Comparison of ENCODE assay signal across 21 cellular contexts in genomic region chr16:10831899-10832886, GRCh38. TPM values are rescaled to one million over a fixed set of nuclear protein-coding genes. Genes with fewer than 3 reads are reported as not detected.
DNase-seq lines count a peak whose midpoint lies in the region; ATAC-seq and TF ChIP-seq lines count a peak whose summit lies in the region.
"Had no signal": no experiment of that assay in that cellular context is flagged by ENCODE, and none has a peak within 500 bp of the region (broad histone marks: within the 10 kb centered on the region; RNA-seq: fewer than 3 reads in every experiment).

No MANE protein-coding gene starts in this region.

- no peaks in the 10 kb centered on the region for H3K9me2 ChIP-seq in OCI-LY7 (ENCODE audit: insufficient read depth, low read length)

- H3K27me3 Mint-ChIP-seq in CD8-positive, alpha-beta memory T cell, result peaks cover 0 to 8% of the 10 kb centered on the region in 2 donors

- H3K36me3 ChIP-seq in OCI-LY7 (ENCODE audit: insufficient read depth, low read length) (no peaks in the 10 kb centered on the region), spleen (no peaks in the 10 kb centered on the region), aorta (ENCODE audit: control insufficient read depth in 1 of 2, insufficient read depth in 2 of 2, low read length in 1 of 2) (no peaks in the 10 kb centered on the region)
- H3K36me3 ChIP-seq in CD8-positive, alpha-beta memory T cell (ENCODE audit: insufficient read depth, low read length), result no peaks in the 10 kb centered on the region
- H3K36me3 ChIP-seq: BE2C, MG63, Peyer's patch had no signal

- H2AFZ ChIP-seq in OCI-LY7 (ENCODE audit: low read length), result peak overlapping the region; percentile 53

- CTCF ChIA-PET in OCI-LY7 (lab: Charles Lee; ENCODE audit: unreplicated experiment), result no interaction called here
- CTCF ChIA-PET in CD8-positive, alpha-beta memory T cell (lab: Charles Lee), result no interaction called here

- H3K4me1 ChIP-seq in OCI-LY7 (ENCODE audit: insufficient read depth, low read length, poor library complexity, severe bottlenecking) (peaks cover 21% of the 10 kb centered on the region), spleen (peaks cover 8 to 50% (median 24%) of the 10 kb centered on the region in 6 donors), aorta (ENCODE audit: control insufficient read depth in 1 of 2, insufficient read depth in 2 of 2, low read length in 2 of 2) (no peaks in the 10 kb centered on the region)
- no peaks in the 10 kb centered on the region for H3K4me1 ChIP-seq in CD8-positive, alpha-beta memory T cell (ENCODE audit: insufficient read depth, low read length)

- H3K27ac ChIP-seq in OCI-LY7 (ENCODE audit: low read depth, low read length, poor library complexity, severe bottlenecking), result no peak overlapping the region
- H3K27ac ChIP-seq in spleen, result no peak overlapping the region
- H3K27ac ChIP-seq in aorta (ENCODE audit: low read depth in 1 of 2, low read length in 2 of 2), result no peak overlapping the region
- H3K27ac ChIP-seq in CD8-positive, alpha-beta memory T cell (ENCODE audit: low read depth, low read length), result no peak overlapping the region
- H3K27ac ChIP-seq: 22Rv1 had no signal

- BruUV-seq in OCI-LY7 (replicated peaks; lab: Mats Ljungman, UMichigan), result no TSS peak

- no peak for TF ChIP-seq CTCF in OCI-LY7 (conservative IDR thresholded peaks at IDR 0.05; ENCODE audit: low read length)
- TF ChIP-seq CTCF in spleen (IDR thresholded peaks at IDR 0.05 in 8 of 11, conservative IDR thresholded peaks at IDR 0.05 in 3 of 11), result no peak

- H3K9me3 ChIP-seq in OCI-LY7 (ENCODE audit: low read length), result no peaks in the 10 kb centered on the region
- H3K9me3 ChIP-seq in spleen, result peaks cover 0 to 4% (median 0%) of the 10 kb centered on the region in 8 donors
- H3K9me3 ChIP-seq in aorta (ENCODE audit: control insufficient read depth, low read length), result no peaks in the 10 kb centered on the region
- no peaks in the 10 kb centered on the region for H3K9me3 ChIP-seq in CD8-positive, alpha-beta memory T cell (ENCODE audit: low read length)
- H3K9me3 ChIP-seq: BE2C, MG63, Peyer's patch had no signal

- intact Hi-C loops in Right ventricle myocardium inferior (cut with DNase I), result no loop called here
- intact Hi-C loops in cardiac septum (cut with DNase I), result loop anchor here (2.0 kb wide), 1 partner anchor 83 kb away; no protein-coding TSS in a partner anchor
- intact Hi-C loops in OCI-LY7 (cut with micrococcal nuclease; ENCODE audit: unreplicated experiment), result no loop called here
- intact Hi-C loops in spleen (cut with DNase I; ENCODE audit: low total_unique reads), result no loop called here
- intact Hi-C loops in aorta (cut with DNase I), result no loop called here

- H3K4me3 Mint-ChIP-seq in CD8-positive, alpha-beta memory T cell, result no peak overlapping the region

- no peaks in the 10 kb centered on the region for H3K36me3 Mint-ChIP-seq in CD8-positive, alpha-beta memory T cell

- WGBS in spleen, 5 donors, result 68 to 80% (median 72%) methylated on average over 10 of the region's 10 CpGs
- WGBS in aorta, 2 donors, result 85 to 90% methylated on average over 10 of the region's 10 CpGs

- TF ChIP-seq POLR2A in spleen (IDR thresholded peaks at IDR 0.05), result no peak

- no peaks in the 10 kb centered on the region for H4K20me1 ChIP-seq in OCI-LY7 (ENCODE audit: insufficient read depth, low read length)

- no peaks in the 10 kb centered on the region for H3K9me3 Mint-ChIP-seq in CD8-positive, alpha-beta memory T cell

- POLR2A ChIA-PET in OCI-LY7 (lab: Charles Lee), result interaction anchor here (0.7 kb wide), 1 partner anchor 88 kb away, joined by 5 read pairs; the partner anchor contains the start of gene NUBP1
- POLR2A ChIA-PET in CD8-positive, alpha-beta memory T cell (lab: Charles Lee), result no interaction called here

- H3K4me2 ChIP-seq in OCI-LY7 (ENCODE audit: low read length), result peak overlapping the region; percentile 28; the same call in 1 of the 2 replicates

- ATAC-seq in Right ventricle myocardium inferior, result no peak
- no peak for ATAC-seq in aorta (ENCODE audit: low FRiP score)

- no peaks in the 10 kb centered on the region for H3K79me2 ChIP-seq in OCI-LY7 (ENCODE audit: insufficient read depth, low read depth, low read length)

- H3K27me3 ChIP-seq in spleen (replicated peaks in 1 of 7), result no peaks in the 10 kb centered on the region
- no peaks in the 10 kb centered on the region for H3K27me3 ChIP-seq in aorta (ENCODE audit: control insufficient read depth in 1 of 2, insufficient read depth in 2 of 2, low read length in 1 of 2)
- no peaks in the 10 kb centered on the region for H3K27me3 ChIP-seq in CD8-positive, alpha-beta memory T cell (ENCODE audit: insufficient read depth, low read length, poor library complexity, severe bottlenecking)
- H3K27me3 ChIP-seq: BE2C, MG63, Peyer's patch had no signal

- no peaks in the 10 kb centered on the region for H3K4me1 Mint-ChIP-seq in CD8-positive, alpha-beta memory T cell

- in situ Hi-C loops in KBM-7 (cut with MboI; ENCODE audit: low pct_unique_long_range_greater_than_20kb, low sequenced_read_pairs), result no loop called here

- H3K4me3 ChIP-seq in OCI-LY7 (ENCODE audit: low read depth, low read length, poor library complexity, severe bottlenecking) (no peak overlapping the region), spleen (no peak overlapping the region), aorta (ENCODE audit: low read length in 2 of 2) (no peak overlapping the region)
- H3K4me3 ChIP-seq in CD8-positive, alpha-beta memory T cell (ENCODE audit: low read length), result no peak overlapping the region
- H3K4me3 ChIP-seq: MG63, Peyer's patch had no signal

- peak; percentile 41 for DNase-seq in Right ventricle myocardium inferior (ENCODE audit: missing footprints)
- DNase-seq in cardiac septum (ENCODE audit: low spot score), result no peak
- DNase-seq in OCI-LY7 (ENCODE audit: low spot score), result peak; percentile 18
- DNase-seq in spleen, result peak; percentile 19
- peak; percentile 41 to 50 for DNase-seq in aorta
- DNase-seq in KBM-7, result no peak
- no peak for DNase-seq in NOMO-1 treated with DMSO at 0.1 percent for 48 hours (lab: John Stamatoyannopoulos, UW; ENCODE audit: unreplicated experiment)
- no peak for DNase-seq in CD8-positive, alpha-beta memory T cell
- DNase-seq: BE2C, DMS 273 treated with DMSO at 0.1 percent for 48 hours, GDM1, MG63, NCI-H1105, NCI-H1694, NCI-H2227 treated with DMSO at 0.1 percent for 48 hours, NCI-H524, Peyer's patch, Right ventricle myocardium superior had no signal

- H3K27ac Mint-ChIP-seq in CD8-positive, alpha-beta memory T cell, result no peak overlapping the region

RNA-seq across cellular contexts. Expression of gene TVP23A, which starts 13.6 kb away (rescaled TPM):
- 0.41 TPM for total RNA-seq in Right ventricle myocardium inferior
- 0.13 TPM for total RNA-seq in cardiac septum
- 0.23 and 0.57 TPM in 2 replicates for total RNA-seq in OCI-LY7 (2014; rRNA removed; shearing (Covaris generic))
- not detected in 2 replicates for total RNA-seq in OCI-LY7 (2022)
- 1 to 10 TPM in 3 of 7 donors, under 1 TPM in 3, not detected in 1; 0.42 to 2.2 (median 1.2) TPM for total RNA-seq in spleen
- 1 to 10 TPM in 1 of 3 donors, under 1 TPM in 2; 0.29 to 1.1 (median 0.72) TPM for polyA plus RNA-seq in spleen
- 1 to 10 TPM in 1 of 2 donors, under 1 TPM in 1; 0.58 to 5.6 TPM for total RNA-seq in aorta
- polyA plus RNA-seq in aorta, result under 1 TPM in 1 of 2 donors, not detected in 1; 0.51 TPM
- total RNA-seq in CD8-positive, alpha-beta memory T cell, result not detected
- 0.26 TPM for polyA plus RNA-seq in CD8-positive, alpha-beta memory T cell
- total RNA-seq: H4 had no signal
- polyA plus RNA-seq: AG04450 had no signal

RNA-seq across cellular contexts. Expression of gene CIITA, which starts 44.8 kb away (rescaled TPM):
- 11.0 TPM for total RNA-seq in Right ventricle myocardium inferior
- 7.2 TPM for total RNA-seq in cardiac septum
- 56.1 and 68.7 TPM in 2 replicates for total RNA-seq in OCI-LY7 (2014; rRNA removed; shearing (Covaris generic))
- total RNA-seq in OCI-LY7 (2022), result 101 and 124 TPM in 2 replicates
- total RNA-seq in spleen, result 100 to 1,000 TPM in 6 of 7 donors, 10 to 100 TPM in 1; 88.0 to 179 (median 143) TPM
- 10 to 100 TPM; 67.0 to 93.6 (median 81.8) TPM for polyA plus RNA-seq in spleen
- 100 to 1,000 TPM in 1 of 2 donors, 10 to 100 TPM in 1; 19.6 to 104 TPM for total RNA-seq in aorta
- 1 to 10 TPM; 2.0 to 2.4 TPM for polyA plus RNA-seq in aorta
- total RNA-seq in CD8-positive, alpha-beta memory T cell, result 10 to 100 TPM; 11.9 TPM
- 2.8 TPM for polyA plus RNA-seq in CD8-positive, alpha-beta memory T cell

Comparison
In these comparisons a context has a peak if more than half of its experiments do, and no peak if none do; other contexts are left out.
1. DNase-seq: peak in Right ventricle myocardium inferior (single experiment), OCI-LY7 (single experiment), spleen (single experiment) and aorta (2 of 2); none in cardiac septum (single experiment), KBM-7 (single experiment), NOMO-1 treated with DMSO at 0.1 percent for 48 hours (single experiment) and CD8-positive, alpha-beta memory T cell (0 of 5).